In genomic region chr17:42248351-42249179, GRCh38 we compare ENCODE assay signal across 9 cellular contexts. TPM values are rescaled to one million over a fixed set of nuclear protein-coding genes. Genes with fewer than 3 reads are reported as not detected.
A peak's percentile ranks its signal among the peaks of the same experiment; 100 is the strongest.
DNase-seq lines count a peak whose midpoint lies in the region; ATAC-seq, FAIRE-seq and TF ChIP-seq lines count a peak whose summit lies in the region.
"Had no signal": no experiment of that assay in that cellular context is flagged by ENCODE, and none has a peak within 500 bp of the region (broad histone marks: within the 10 kb centered on the region; RNA-seq: fewer than 3 reads in every experiment).

No MANE protein-coding gene starts in this region.

- peaks cover 0 to 54% of the 10 kb centered on the region in 2 experiments; a peak in 2 of 4 replicates for H3K79me2 ChIP-seq in H1 (ENCODE audit: control insufficient read depth in 1 of 2, insufficient read depth in 2 of 2, low read length in 2 of 2)

- H2BK15ac ChIP-seq in H1 (ENCODE audit: low read length), result no peak overlapping the region

- no peak overlapping the region for H3K23ac ChIP-seq in H1 (ENCODE audit: insufficient read length)

- FAIRE-seq in H1 (lab: Jason Lieb, UNC), result no peak

- no peak overlapping the region for H3K4ac ChIP-seq in H1 (replicated peaks; ENCODE audit: insufficient read length, low read depth, low read length)

- H3K9me3 Mint-ChIP-seq in activated CD8-positive, alpha-beta T cell treated with anti-CD3 and anti-CD28 coated beads, Interleukin-2, amount 10 ng/mL, durations not matched to agents 7 days and 5 days (ENCODE audit: insufficient read depth), result no peaks in the 10 kb centered on the region

- H2BK120ac ChIP-seq in H1 (replicated peaks; ENCODE audit: low read depth, low read length), result no peak overlapping the region

- peaks cover 2% of the 10 kb centered on the region; the same call in 1 of the 2 replicates for H3K23me2 ChIP-seq in H1 (ENCODE audit: low read depth, low read length)

- H4K8ac ChIP-seq in H1 (ENCODE audit: extremely low read depth, insufficient read depth, low read length), result no peak overlapping the region

- H3K4me1 ChIP-seq in H1 (replicated peaks in 1 of 4; ENCODE audit: control insufficient read depth in 3 of 4, insufficient read depth in 4 of 4, low read length in 3 of 4), result peaks cover 0 to 3% (median 2%) of the 10 kb centered on the region in 4 experiments; a peak in 5 of 7 replicates

- H3K9me3 ChIP-seq in H1 (ENCODE audit: insufficient read depth in 2 of 2, low read depth in 1 of 2, low read length in 1 of 2), result no peaks in the 10 kb centered on the region

- H4K20me1 ChIP-seq in H1 (replicated peaks in 1 of 2; ENCODE audit: control insufficient read depth in 1 of 2, insufficient read depth in 2 of 2, low read length in 2 of 2), result peaks cover 0 to 3% of the 10 kb centered on the region in 2 experiments

- CTCF ChIA-PET in activated CD8-positive, alpha-beta T cell treated with anti-CD3 and anti-CD28 coated beads, Interleukin-2, amount 10 ng/mL, durations not matched to agents 7 days and 5 days (lab: Charles Lee), result interaction anchor here (0.6 to 3.0 kb wide), 15 partner anchors 12 to 279 kb away, joined by 3 to 34 read pairs (median 4); partner anchors contain the start of genes GHDC, KCNH4, STAT5A and STAT5B
- CTCF ChIA-PET in H1 (lab: Charles Lee; ENCODE audit: partially characterized antibody), result interaction anchor here (0.6 to 5.6 kb wide), 10 partner anchors 11 to 683 kb away, joined by 3 to 53 read pairs (median 4); no protein-coding TSS in a partner anchor

- H3K4me1 Mint-ChIP-seq in activated CD8-positive, alpha-beta T cell treated with anti-CD3 and anti-CD28 coated beads, Interleukin-2, amount 10 ng/mL, durations not matched to agents 7 days and 5 days (ENCODE audit: low read depth), result peaks cover 65% of the 10 kb centered on the region

- H3K4me3 Mint-ChIP-seq in activated CD8-positive, alpha-beta T cell treated with anti-CD3 and anti-CD28 coated beads, Interleukin-2, amount 10 ng/mL, durations not matched to agents 7 days and 5 days, result peak overlapping the region; percentile 78

- H3K4me3 ChIP-seq in HFF-Myc (replicated peaks; ENCODE audit: low read depth, low read length) (no peak overlapping the region), H1 (ENCODE audit: extremely low read depth in 1 of 4, insufficient read depth in 2 of 4, low read depth in 3 of 4, low read length in 4 of 4) (no peak overlapping the region), H7 (ENCODE audit: insufficient read depth, low read depth, low read length) (no peak overlapping the region)

- no peak for TF ChIP-seq RAD21 in H1 (IDR thresholded peaks at IDR 0.05 in 1 of 2, conservative IDR thresholded peaks at IDR 0.05 in 1 of 2; ENCODE audit: low read depth in 2 of 2, low read length in 2 of 2)

- no peak overlapping the region for H2BK5ac ChIP-seq in H1 (ENCODE audit: low read depth, low read length)

- H3K79me1 ChIP-seq in H1 (ENCODE audit: low read depth, low read length), result peaks cover 5% of the 10 kb centered on the region

- no peak overlapping the region for H2AK5ac ChIP-seq in H1 (ENCODE audit: low read depth, low read length)

- H3K27ac ChIP-seq in H1 (ENCODE audit: low read depth, low read length), result peak overlapping the region; percentile 11; the same call in 1 of the 2 replicates
- H3K27ac ChIP-seq: epithelial cell of prostate had no signal

- H2BK20ac ChIP-seq in H1 (ENCODE audit: low read length), result no peak overlapping the region

- peak; percentile 97 for DNase-seq in GF-D8 (lab: John Stamatoyannopoulos, UW)
- peak; percentile 38 for DNase-seq in HFF-Myc (ENCODE audit: extremely low read depth, low read depth)
- DNase-seq in NCI-H446 (lab: John Stamatoyannopoulos, UW), result peak; percentile 76 to 88
- DNase-seq in activated CD8-positive, alpha-beta T cell treated with anti-CD3 and anti-CD28 coated beads, Interleukin-2, amount 10 ng/mL, durations not matched to agents 7 days and 5 days, result peak; percentile 88
- no peak for DNase-seq in H1 (ENCODE audit: low read depth in 1 of 2, low spot score in 2 of 2)
- DNase-seq in mucosa of gallbladder (ENCODE audit: low spot score), result peak; percentile 89
- DNase-seq in stimulated activated CD8-positive, alpha-beta memory T cell treated with anti-CD3 and anti-CD28 coated beads, Interleukin-4, amount 100 ng/mL, for 1 hour (ENCODE audit: low read depth in 2 of 2, low spot score in 1 of 2), result peak; percentile 42 to 53
- DNase-seq in H7, result no peak

- no peak overlapping the region for H3K9ac ChIP-seq in H1 (replicated peaks in 1 of 4; ENCODE audit: extremely low read depth in 1 of 4, low read depth in 3 of 4, low read length in 3 of 4)

- POLR2A ChIA-PET in activated CD8-positive, alpha-beta T cell treated with anti-CD3 and anti-CD28 coated beads, Interleukin-2, amount 10 ng/mL, durations not matched to agents 7 days and 5 days (lab: Charles Lee), result interaction anchor here (0.6 to 7.0 kb wide), 17 partner anchors 10 to 387 kb away, joined by 3 to 128 read pairs (median 5); partner anchors contain the start of genes DNAJC7, GHDC, STAT3 and STAT5A
- POLR2A ChIA-PET in H1 (lab: Charles Lee; ENCODE audit: partially characterized antibody), result interaction anchor here (0.7 kb wide), 1 partner anchor 45 kb away, joined by 4 read pairs; no protein-coding TSS in a partner anchor

- H2BK12ac ChIP-seq in H1 (ENCODE audit: low read depth, low read length), result no peak overlapping the region

- H3K18ac ChIP-seq in H1 (ENCODE audit: extremely low read depth, low read length), result no peak overlapping the region

- TF ChIP-seq EP300 in H1 (IDR thresholded peaks at IDR 0.05; ENCODE audit: borderline replicate concordance in 1 of 2, low read depth in 2 of 2, low read length in 2 of 2), result no peak

- H3K36me3 ChIP-seq in H1 (ENCODE audit: control insufficient read depth in 2 of 4, insufficient read depth in 4 of 4, low read length in 3 of 4), result no peaks in the 10 kb centered on the region
- H3K36me3 ChIP-seq in H7 (replicated peaks; ENCODE audit: control insufficient read depth, insufficient read depth, low read length), result no peaks in the 10 kb centered on the region

- H4K5ac ChIP-seq in H1 (ENCODE audit: insufficient read length, low read depth, low read length), result no peak overlapping the region

- H3K27me3 ChIP-seq in H1 (replicated peaks in 1 of 4; ENCODE audit: control insufficient read depth in 3 of 4, extremely low read depth in 1 of 4, insufficient read depth in 3 of 4, low read length in 3 of 4), result no peaks in the 10 kb centered on the region
- no peaks in the 10 kb centered on the region for H3K27me3 ChIP-seq in H7 (ENCODE audit: control insufficient read depth, insufficient read depth, low read length)

- H3K27me3 Mint-ChIP-seq in activated CD8-positive, alpha-beta T cell treated with anti-CD3 and anti-CD28 coated beads, Interleukin-2, amount 10 ng/mL, durations not matched to agents 7 days and 5 days (ENCODE audit: low read depth), result no peaks in the 10 kb centered on the region

- peak overlapping the region in 1 of 2 experiments; percentile 8; a peak in 1 of 4 replicates for H3K4me2 ChIP-seq in H1 (ENCODE audit: insufficient read depth in 1 of 2, low read depth in 2 of 2, low read length in 2 of 2)

- peak; percentile 93 for ATAC-seq in activated CD8-positive, alpha-beta T cell treated with anti-CD3 and anti-CD28 coated beads, Interleukin-2, amount 10 ng/mL, durations not matched to agents 7 days and 5 days

- TF ChIP-seq POLR2A in H1 (IDR thresholded peaks at IDR 0.05; ENCODE audit: control extremely low read depth in 1 of 2, low read depth in 2 of 2, low read length in 2 of 2), result no peak

- no peak overlapping the region for H3K56ac ChIP-seq in H1 (replicated peaks; ENCODE audit: insufficient read length, low read depth, low read length)

- H2AFZ ChIP-seq in H1 (ENCODE audit: low read length), result no peak overlapping the region

- H3K14ac ChIP-seq in H1 (ENCODE audit: insufficient read length), result no peak overlapping the region

- peak overlapping the region; percentile 90 for H3K27ac Mint-ChIP-seq in activated CD8-positive, alpha-beta T cell treated with anti-CD3 and anti-CD28 coated beads, Interleukin-2, amount 10 ng/mL, durations not matched to agents 7 days and 5 days

- H4K91ac ChIP-seq in H1 (replicated peaks; ENCODE audit: insufficient read length, low read length), result no peak overlapping the region

- TF ChIP-seq CTCF in HFF-Myc (IDR thresholded peaks at IDR 0.05; ENCODE audit: low read depth, low read length, missing control alignments), result no peak
- TF ChIP-seq CTCF in H1 (IDR thresholded peaks at IDR 0.05; ENCODE audit: control extremely low read depth in 1 of 3, insufficient read depth in 1 of 3, low read depth in 1 of 3, low read length in 3 of 3), result no peak

- H3K36me3 Mint-ChIP-seq in activated CD8-positive, alpha-beta T cell treated with anti-CD3 and anti-CD28 coated beads, Interleukin-2, amount 10 ng/mL, durations not matched to agents 7 days and 5 days (ENCODE audit: low read depth), result peaks cover 16% of the 10 kb centered on the region

- 90% methylated on average over 13 of the region's 13 CpGs; no CpG with 5 or more reads in 1 of the 2 experiments for WGBS in H1 (ENCODE audit: extremely low coverage in 1 of 2, insufficient coverage in 1 of 2, insufficient read length in 1 of 2, insufficient replicate concordance in 2 of 2, low coverage in 1 of 2, low lambda C conversion rate in 2 of 2, missing lambda C conversion rate in 1 of 2), 2 experiments

RNA-seq across cellular contexts. Expression of gene STAT5B, which starts 27.6 kb away (rescaled TPM):
- total RNA-seq in activated CD8-positive, alpha-beta T cell treated with anti-CD3 and anti-CD28 coated beads, Interleukin-2, amount 10 ng/mL, durations not matched to agents 7 days and 5 days, result 10 to 100 TPM; 92.7 to 94.4 TPM
- 43.3 and 52.6 TPM in 2 replicates for total RNA-seq in H1 (2021; fragmentation: NEBNext Ultra II Directional; extraction: Animal tissue kit (Norgen Biotek cat#: 25700))
- polyA plus RNA-seq in H1 (2011; rRNA removed), result 35.3 and 40.8 TPM in 2 replicates
- polyA plus RNA-seq in H1 (2011; cell fraction: cytosol; rRNA removed), result 43.3 TPM
- polyA plus RNA-seq in H1 (2011; cell fraction: nucleus; rRNA removed), result 59.0 TPM
- 30.5 to 36.1 TPM (median 33.9 TPM) in 4 replicates for polyA plus RNA-seq in H1 (2012, experiment 1 of 2)
- polyA plus RNA-seq in H1 (2012, experiment 2 of 2), result 19.0 TPM
- polyA plus RNA-seq in H1 (2013, experiment 1 of 2), result 17.7 TPM
- 15.8 TPM for polyA plus RNA-seq in H1 (2013, experiment 2 of 2)
- 43.6 and 47.2 TPM in 2 replicates for polyA minus RNA-seq in H1 (2011; rRNA and poly(A)+ RNA removed)
- polyA minus RNA-seq in H1 (2011; cell fraction: cytosol; rRNA and poly(A)+ RNA removed), result 28.5 TPM
- polyA minus RNA-seq in H1 (2011; cell fraction: nucleus; rRNA and poly(A)+ RNA removed), result 22.2 TPM
- 61.7 TPM for total RNA-seq in mucosa of gallbladder
- 30.7 and 41.3 TPM in 2 replicates for total RNA-seq in H7 (2014; rRNA removed; shearing (Covaris generic))

RNA-seq across cellular contexts. Expression of gene STAT5A, which starts 39.7 kb away (rescaled TPM):
- total RNA-seq in activated CD8-positive, alpha-beta T cell treated with anti-CD3 and anti-CD28 coated beads, Interleukin-2, amount 10 ng/mL, durations not matched to agents 7 days and 5 days, result 100 to 1,000 TPM; 117 to 119 TPM
- total RNA-seq in H1 (2021; fragmentation: NEBNext Ultra II Directional; extraction: Animal tissue kit (Norgen Biotek cat#: 25700)), result 5.4 and 6.0 TPM in 2 replicates
- polyA plus RNA-seq in H1 (2011; rRNA removed), result 4.2 and 7.9 TPM in 2 replicates
- 4.2 TPM for polyA plus RNA-seq in H1 (2011; cell fraction: cytosol; rRNA removed)
- polyA plus RNA-seq in H1 (2011; cell fraction: nucleus; rRNA removed), result 9.8 TPM
- 2.3 to 7.0 TPM (median 6.0 TPM) in 4 replicates for polyA plus RNA-seq in H1 (2012, experiment 1 of 2)
- 3.0 TPM for polyA plus RNA-seq in H1 (2012, experiment 2 of 2)
- polyA plus RNA-seq in H1 (2013, experiment 1 of 2), result 3.0 TPM
- 3.2 TPM for polyA plus RNA-seq in H1 (2013, experiment 2 of 2)
- polyA minus RNA-seq in H1 (2011; rRNA and poly(A)+ RNA removed), result 6.1 and 12.0 TPM in 2 replicates
- 7.6 TPM for polyA minus RNA-seq in H1 (2011; cell fraction: cytosol; rRNA and poly(A)+ RNA removed)
- 4.3 TPM for polyA minus RNA-seq in H1 (2011; cell fraction: nucleus; rRNA and poly(A)+ RNA removed)
- total RNA-seq in mucosa of gallbladder, result 30.8 TPM
- 9.4 and 13.2 TPM in 2 replicates for total RNA-seq in H7 (2014; rRNA removed; shearing (Covaris generic))

RNA-seq across cellular contexts. Expression of gene GHDC, which starts 54.3 kb away (rescaled TPM):
- total RNA-seq in activated CD8-positive, alpha-beta T cell treated with anti-CD3 and anti-CD28 coated beads, Interleukin-2, amount 10 ng/mL, durations not matched to agents 7 days and 5 days, result 10 to 100 TPM; 16.6 to 17.2 TPM
- 7.1 and 7.4 TPM in 2 replicates for total RNA-seq in H1 (2021; fragmentation: NEBNext Ultra II Directional; extraction: Animal tissue kit (Norgen Biotek cat#: 25700))
- 8.1 and 14.8 TPM in 2 replicates for polyA plus RNA-seq in H1 (2011; rRNA removed)
- 8.8 TPM for polyA plus RNA-seq in H1 (2011; cell fraction: cytosol; rRNA removed)
- polyA plus RNA-seq in H1 (2011; cell fraction: nucleus; rRNA removed), result 16.4 TPM
- 5.4 to 9.7 TPM (median 8.9 TPM) in 4 replicates for polyA plus RNA-seq in H1 (2012, experiment 1 of 2)
- polyA plus RNA-seq in H1 (2012, experiment 2 of 2), result 8.8 TPM
- 9.0 TPM for polyA plus RNA-seq in H1 (2013, experiment 1 of 2)
- 9.0 TPM for polyA plus RNA-seq in H1 (2013, experiment 2 of 2)
- 5.4 and 7.0 TPM in 2 replicates for polyA minus RNA-seq in H1 (2011; rRNA and poly(A)+ RNA removed)
- polyA minus RNA-seq in H1 (2011; cell fraction: cytosol; rRNA and poly(A)+ RNA removed), result 5.5 TPM
- 5.1 TPM for polyA minus RNA-seq in H1 (2011; cell fraction: nucleus; rRNA and poly(A)+ RNA removed)
- total RNA-seq in mucosa of gallbladder, result 34.4 TPM
- 11.5 and 24.3 TPM in 2 replicates for total RNA-seq in H7 (2014; rRNA removed; shearing (Covaris generic))

Comparison
In these comparisons a context has a peak if more than half of its experiments do, and no peak if none do; other contexts are left out.
1. DNase-seq: peak in GF-D8 (single experiment), HFF-Myc (single experiment), NCI-H446 (2 of 2), activated CD8-positive, alpha-beta T cell treated with anti-CD3 and anti-CD28 coated beads, Interleukin-2, amount 10 ng/mL, durations not matched to agents 7 days and 5 days (single experiment), mucosa of gallbladder (single experiment) and stimulated activated CD8-positive, alpha-beta memory T cell treated with anti-CD3 and anti-CD28 coated beads, Interleukin-4, amount 100 ng/mL, for 1 hour (2 of 2); none in H1 (0 of 2) and H7 (single experiment).